Comparison of ENCODE assay signal across 9 cellular contexts in genomic region chr15:71386448-71387236, GRCh38.
DNase-seq lines count a peak whose midpoint lies in the region; ATAC-seq and TF ChIP-seq lines count a peak whose summit lies in the region.
"Had no signal": no experiment of that assay in that cellular context is flagged by ENCODE, and none has a peak within 500 bp of the region (broad histone marks: within the 10 kb centered on the region; RNA-seq: fewer than 3 reads in every experiment).

No MANE protein-coding gene starts in this region.

- ATAC-seq in heart left ventricle (peak in 2 of 4 donors; percentile 44 to 53), HG03175 (IDR thresholded peaks at IDR 0.05; ENCODE audit: unreplicated experiment) (no peak), GM19035 (IDR thresholded peaks at IDR 0.05; ENCODE audit: unreplicated experiment) (no peak)

- H3K27ac ChIP-seq in heart left ventricle, result peak overlapping the region in 3 of 12 donors; percentile 5 to 33 (median 9)
- no peak overlapping the region for H3K27ac ChIP-seq in right atrium auricular region
- H3K27ac ChIP-seq in vagina, result no peak overlapping the region

- peak; percentile 5 to 66 (median 41) for TF ChIP-seq CTCF in heart left ventricle (IDR thresholded peaks at IDR 0.05)
- TF ChIP-seq CTCF in right atrium auricular region (IDR thresholded peaks at IDR 0.05), result peak in 1 of 2 donors; percentile 58
- peak in 2 of 3 experiments; percentile 11 to 25 for TF ChIP-seq CTCF in vagina (IDR thresholded peaks at IDR 0.05)

- 42 to 61% (median 50%) methylated on average over 10 of the region's 10 CpGs for WGBS in heart left ventricle, 4 donors

- intact Hi-C loops in heart left ventricle (cut with DNase I), result loop anchor here in 8 of 10 donors (2.0 to 10.0 kb wide), 7 partner anchors 50 to 416 kb away; no protein-coding TSS in a partner anchor
- intact Hi-C loops in vagina (cut with DNase I), result no loop called here

- no peak for DNase-seq in heart left ventricle
- no peak for DNase-seq in right atrium auricular region (ENCODE audit: low spot score)
- peak; percentile 36 for DNase-seq in amniotic epithelial cell (ENCODE audit: low read depth)
- peak; percentile 51 for DNase-seq in inferior parietal cortex (ENCODE audit: extremely low spot score)
- DNase-seq in vagina (ENCODE audit: extremely low spot score in 2 of 2), result no peak
- DNase-seq in NCI-H1436 treated with DMSO at 0.1 percent for 48 hours (lab: John Stamatoyannopoulos, UW), result no peak
- DNase-seq: islet precursor cell had no signal

- no peaks in the 10 kb centered on the region for H3K27me3 ChIP-seq in heart left ventricle
- H3K27me3 ChIP-seq in right atrium auricular region, result no peaks in the 10 kb centered on the region
- H3K27me3 ChIP-seq in vagina, result no peaks in the 10 kb centered on the region

- TF ChIP-seq POLR2A in heart left ventricle (IDR thresholded peaks at IDR 0.05) (no peak), vagina (IDR thresholded peaks at IDR 0.05) (no peak)

- H3K4me3 ChIP-seq in heart left ventricle (no peak overlapping the region), right atrium auricular region (no peak overlapping the region), vagina (no peak overlapping the region)

- H3K4me1 ChIP-seq in heart left ventricle, result peaks cover 0 to 51% (median 14%) of the 10 kb centered on the region in 12 donors
- peaks cover 0 to 19% of the 10 kb centered on the region in 2 donors for H3K4me1 ChIP-seq in right atrium auricular region
- H3K4me1 ChIP-seq in vagina, result peaks cover 23% of the 10 kb centered on the region

- no peaks in the 10 kb centered on the region for H3K36me3 ChIP-seq in heart left ventricle
- H3K36me3 ChIP-seq in right atrium auricular region, result no peaks in the 10 kb centered on the region
- no peaks in the 10 kb centered on the region for H3K36me3 ChIP-seq in vagina

- H3K9me3 ChIP-seq in heart left ventricle (no peaks in the 10 kb centered on the region), right atrium auricular region (no peaks in the 10 kb centered on the region), vagina (no peaks in the 10 kb centered on the region)

Comparison
In these comparisons a context has a peak if more than half of its experiments do, and no peak if none do; other contexts are left out.
1. DNase-seq: peak in amniotic epithelial cell (single experiment) and inferior parietal cortex (single experiment); none in heart left ventricle (0 of 5), right atrium auricular region (single experiment), vagina (0 of 2) and NCI-H1436 treated with DMSO at 0.1 percent for 48 hours (single experiment).